7 cellular contexts compared by ENCODE assay signal in genomic region chr15:85200215-85200614, GRCh38.
DNase-seq lines count a peak whose midpoint lies in the region; ATAC-seq and TF ChIP-seq lines count a peak whose summit lies in the region.
"Not testable (repeated sequence)": the region's sequence is repeated elsewhere in the genome, so short reads cannot be mapped to it uniquely, and the experiment has no call there.

No MANE protein-coding gene starts in this region.

- ATAC-seq in GM18867 (IDR thresholded peaks at IDR 0.05; ENCODE audit: unreplicated experiment) (peak; percentile 78), GM21390 (IDR thresholded peaks at IDR 0.05; ENCODE audit: unreplicated experiment) (peak; percentile 81), HG02798 (IDR thresholded peaks at IDR 0.05; ENCODE audit: poor library complexity, unreplicated experiment) (peak; percentile 92), HG03342 (IDR thresholded peaks at IDR 0.05; ENCODE audit: unreplicated experiment) (peak; percentile 92), activated B cell treated with CpG ODN at 0.5 μM for 24 hours (ENCODE audit: low read depth) (peak; percentile 97), Right ventricle myocardium inferior (peak; percentile 86), natural killer cell (peak; percentile 81 to 97 (median 95))

- CTCF ChIA-PET in activated B cell treated with CpG ODN at 0.5 μM for 24 hours (lab: Charles Lee), result not testable (repeated sequence)

- TF ChIP-seq CTCF in activated B cell treated with CpG ODN at 0.5 μM for 24 hours (IDR thresholded peaks at IDR 0.05); natural killer cell (IDR thresholded peaks at IDR 0.05): not testable (repeated sequence)

- intact Hi-C loops in activated B cell treated with CpG ODN at 0.5 μM for 24 hours (cut with micrococcal nuclease); Right ventricle myocardium inferior (cut with DNase I); natural killer cell (cut with micrococcal nuclease): not testable (repeated sequence)

- not testable (repeated sequence) for H3K36me3 Mint-ChIP-seq in activated B cell treated with CpG ODN at 0.5 μM for 24 hours (ENCODE audit: low read depth); natural killer cell

- H3K4me3 Mint-ChIP-seq in activated B cell treated with CpG ODN at 0.5 μM for 24 hours, natural killer cell: not testable (repeated sequence)

- not testable (repeated sequence) for H3K27ac Mint-ChIP-seq in activated B cell treated with CpG ODN at 0.5 μM for 24 hours, natural killer cell

- H3K4me1 Mint-ChIP-seq in activated B cell treated with CpG ODN at 0.5 μM for 24 hours, natural killer cell: not testable (repeated sequence)

- not testable (repeated sequence) for H3K27me3 Mint-ChIP-seq in activated B cell treated with CpG ODN at 0.5 μM for 24 hours; natural killer cell (ENCODE audit: low read depth in 2 of 2)

- DNase-seq in activated B cell treated with CpG ODN at 0.5 μM for 24 hours; Right ventricle myocardium inferior (ENCODE audit: missing footprints); natural killer cell: not testable (repeated sequence)

- POLR2A ChIA-PET in activated B cell treated with CpG ODN at 0.5 μM for 24 hours (lab: Charles Lee), result not testable (repeated sequence)

- not testable (repeated sequence) for H3K9me3 Mint-ChIP-seq in activated B cell treated with CpG ODN at 0.5 μM for 24 hours, natural killer cell
